ENCODE assay signal across 33 cellular contexts in genomic region chr20:48011025-48011424, GRCh38.
"Had no signal": no experiment of that assay in that cellular context is flagged by ENCODE, and none has a peak within 500 bp of the region (broad histone marks: within the 10 kb centered on the region; RNA-seq: fewer than 3 reads in every experiment).

No MANE protein-coding gene starts in this region.

- H3K27me3 ChIP-seq: adrenal gland, body of pancreas, brain microvascular endothelial cell, breast epithelium had no signal

- H3K36me3 ChIP-seq: adrenal gland, brain microvascular endothelial cell, breast epithelium had no signal

- H3K9me3 ChIP-seq: adrenal gland had no signal

- H3K4me3 ChIP-seq: adrenal gland, body of pancreas, breast epithelium had no signal

- H3K27ac ChIP-seq: adrenal gland, body of pancreas, brain microvascular endothelial cell, breast epithelium, VCaP had no signal

- DNase-seq: activated B cell treated with CpG ODN at 0.5 μM for 24 hours; activated CD4-positive, alpha-beta memory T cell treated with anti-CD3 and anti-CD28 coated beads for 36 hours; activated CD4-positive, alpha-beta T cell treated with anti-CD3 and anti-CD28 coated beads for 4 hours; activated CD4-positive, alpha-beta T cell treated with anti-CD3 and anti-CD28 coated beads, Interleukin-2, amount 10 ng/mL, durations not matched to agents 24 days and 14 days; activated CD4-positive, alpha-beta T cell treated with anti-CD3 and anti-CD28 coated beads, Interleukin-2, amount 50 U/mL, for 1 hour; activated CD4-positive, alpha-beta T cell treated with anti-CD3 and anti-CD28 coated beads, Interleukin-2, amount 50 U/mL, for 4 hours; activated CD4-positive, CD25-positive, alpha-beta regulatory T cell treated with anti-CD3 and anti-CD28 coated beads, Interleukin-2, amount 50 U/mL, for 72 hours; activated CD8-positive, alpha-beta memory T cell treated with anti-CD3 and anti-CD28 coated beads, Interleukin-2, amount 50 U/mL, for 4 hours; activated CD8-positive, alpha-beta T cell treated with anti-CD3 and anti-CD28 coated beads for 36 hours; activated effector memory CD4-positive, alpha-beta T cell treated with anti-CD3 and anti-CD28 coated beads, Interleukin-2, amount 50 U/mL, for 16 hours; activated gamma-delta T cell treated with Interleukin-2 at 50 U/mL for 16 hours; activated naive CD4-positive, alpha-beta T cell; activated naive CD4-positive, alpha-beta T cell treated with anti-CD3 and anti-CD28 coated beads for 36 hours; activated naive CD4-positive, alpha-beta T cell treated with anti-CD3 and anti-CD28 coated beads, Interleukin-2, amount 50 U/mL, for 16 hours; activated naive CD8-positive, alpha-beta T cell treated with anti-CD3 and anti-CD28 coated beads for 36 hours; activated T-cell treated with anti-CD3 and anti-CD28 coated beads for 4 hours; activated T-cell treated with anti-CD3 and anti-CD28 coated beads, Interleukin-2, amount 50 U/mL, for 1 hour; activated T-cell treated with anti-CD3 and anti-CD28 coated beads, Interleukin-2, amount 50 U/mL, for 4 hours; activated T-cell treated with anti-CD3 and anti-CD28 coated beads, Interleukin-2, amount 50 U/mL, for 72 hours; adrenal gland; amniotic stem cell; aorta; body of pancreas; brain microvascular endothelial cell; central memory CD4-positive, alpha-beta T cell; T-helper 2 cell; T-helper 9 cell had no signal

- FAIRE-seq: astrocyte, TTC549 had no signal

- H3K4me1 ChIP-seq: body of pancreas, breast epithelium had no signal

- ATAC-seq: activated CD8-positive, alpha-beta T cell treated with anti-CD3 and anti-CD28 coated beads for 36 hours; activated naive CD4-positive, alpha-beta T cell treated with anti-CD3 and anti-CD28 coated beads, Interleukin-2, amount 50 U/mL, for 72 hours; activated T-cell treated with anti-CD3 and anti-CD28 coated beads, Interleukin-2, amount 50 U/mL, for 4 hours; activated T-cell treated with anti-CD3 and anti-CD28 coated beads, Interleukin-2, amount 50 U/mL, for 72 hours; activated T-helper 17 cell treated with anti-CD3 and anti-CD28 coated beads, Interleukin-2, amount 50 U/mL, for 72 hours; body of pancreas had no signal
